8 cellular contexts compared by ENCODE assay signal in genomic region chr19:6198896-6199239, GRCh38.
DNase-seq lines count a peak whose midpoint lies in the region; ATAC-seq and TF ChIP-seq lines count a peak whose summit lies in the region.

No MANE protein-coding gene starts in this region.

- H3K4me1 ChIP-seq in left ventricle myocardium inferior (peaks cover 18% of the 10 kb centered on the region), spleen (peaks cover 4 to 21% (median 19%) of the 10 kb centered on the region in 6 donors)

- peaks cover 19% of the 10 kb centered on the region for H3K36me3 Mint-ChIP-seq in stimulated activated naive CD8-positive, alpha-beta T cell treated with anti-CD3 and anti-CD28 coated beads, Interleukin-15, Interleukin-2, amounts not matched to agents 100 ng/mL and 50 ng/mL, for 24 hours (ENCODE audit: low read depth)

- H3K27ac ChIP-seq in SK-N-MC (0 out of 2 replicates have a peak overlapping the region, but pooled peaks have one; percentile 39), left ventricle myocardium inferior (replicated peaks) (peak overlapping the region; percentile 58), spleen (peak overlapping the region in 6 of 8 donors; percentile 47 to 84 (median 80))

- peak overlapping the region; percentile 95 for H3K4me3 Mint-ChIP-seq in stimulated activated naive CD8-positive, alpha-beta T cell treated with anti-CD3 and anti-CD28 coated beads, Interleukin-15, Interleukin-2, amounts not matched to agents 100 ng/mL and 50 ng/mL, for 24 hours

- intact Hi-C loops in left ventricle myocardium inferior (cut with micrococcal nuclease), result no loop called here
- intact Hi-C loops in spleen (cut with DNase I; ENCODE audit: low total_unique reads), result no loop called here

- H3K4me1 Mint-ChIP-seq in stimulated activated naive CD8-positive, alpha-beta T cell treated with anti-CD3 and anti-CD28 coated beads, Interleukin-15, Interleukin-2, amounts not matched to agents 100 ng/mL and 50 ng/mL, for 24 hours (ENCODE audit: low read depth), result peaks cover 18% of the 10 kb centered on the region

- 12 to 32% (median 27%) methylated on average over 6 to 8 of the region's 8 CpGs for WGBS in spleen, 5 donors

- TF ChIP-seq CTCF in left ventricle myocardium inferior (IDR thresholded peaks at IDR 0.05; ENCODE audit: borderline replicate concordance), result no peak
- TF ChIP-seq CTCF in spleen (IDR thresholded peaks at IDR 0.05 in 8 of 11, conservative IDR thresholded peaks at IDR 0.05 in 3 of 11), result no peak

- no peaks in the 10 kb centered on the region for H3K27me3 Mint-ChIP-seq in stimulated activated naive CD8-positive, alpha-beta T cell treated with anti-CD3 and anti-CD28 coated beads, Interleukin-15, Interleukin-2, amounts not matched to agents 100 ng/mL and 50 ng/mL, for 24 hours

- peak overlapping the region; percentile 100 for H3K4me3 ChIP-seq in SK-N-MC
- peak overlapping the region; percentile 77 for H3K4me3 ChIP-seq in left ventricle myocardium inferior
- H3K4me3 ChIP-seq in spleen, result peak overlapping the region; percentile 52 to 93 (median 66)

- no peak for ATAC-seq in stimulated activated naive CD8-positive, alpha-beta T cell treated with anti-CD3 and anti-CD28 coated beads, Interleukin-15, Interleukin-2, amounts not matched to agents 100 U/mL and 50 U/mL, for 24 hours
- no peak for ATAC-seq in HG02973 (IDR thresholded peaks at IDR 0.05; ENCODE audit: unreplicated experiment)

- peaks cover 9% of the 10 kb centered on the region for H3K36me3 ChIP-seq in SK-N-MC (ENCODE audit: insufficient read depth, low read length)
- no peaks in the 10 kb centered on the region for H3K36me3 ChIP-seq in left ventricle myocardium inferior
- no peaks in the 10 kb centered on the region for H3K36me3 ChIP-seq in spleen

- H3K9me3 ChIP-seq in SK-N-MC (ENCODE audit: low read depth, low read length) (no peaks in the 10 kb centered on the region), left ventricle myocardium inferior (replicated peaks) (no peaks in the 10 kb centered on the region), spleen (no peaks in the 10 kb centered on the region)

- no peak for DNase-seq in stimulated activated naive CD8-positive, alpha-beta T cell treated with anti-CD3 and anti-CD28 coated beads, Interleukin-15, Interleukin-2, amounts not matched to agents 100 U/mL and 50 U/mL, for 24 hours
- no peak for DNase-seq in SK-N-MC (ENCODE audit: low read depth, low spot score)
- no peak for DNase-seq in left ventricle myocardium inferior
- DNase-seq in spleen, result no peak
- no peak for DNase-seq in NCI-H2196 (lab: John Stamatoyannopoulos, UW; ENCODE audit: unreplicated experiment)
- no peak for DNase-seq in MV-4-11 (lab: John Stamatoyannopoulos, UW)

- no peaks in the 10 kb centered on the region for H3K27me3 ChIP-seq in left ventricle myocardium inferior (ENCODE audit: low read depth)
- H3K27me3 ChIP-seq in spleen (replicated peaks in 1 of 7), result no peaks in the 10 kb centered on the region

- peak overlapping the region; percentile 89 for H3K27ac Mint-ChIP-seq in stimulated activated naive CD8-positive, alpha-beta T cell treated with anti-CD3 and anti-CD28 coated beads, Interleukin-15, Interleukin-2, amounts not matched to agents 100 ng/mL and 50 ng/mL, for 24 hours

- no peak for TF ChIP-seq POLR2A in spleen (IDR thresholded peaks at IDR 0.05)

- peak overlapping the region; percentile 91 for H3K9ac ChIP-seq in SK-N-MC (ENCODE audit: insufficient read length)

- H3K9me3 Mint-ChIP-seq in stimulated activated naive CD8-positive, alpha-beta T cell treated with anti-CD3 and anti-CD28 coated beads, Interleukin-15, Interleukin-2, amounts not matched to agents 100 ng/mL and 50 ng/mL, for 24 hours, result peaks cover 6% of the 10 kb centered on the region
